In the genomic region with DNA sequence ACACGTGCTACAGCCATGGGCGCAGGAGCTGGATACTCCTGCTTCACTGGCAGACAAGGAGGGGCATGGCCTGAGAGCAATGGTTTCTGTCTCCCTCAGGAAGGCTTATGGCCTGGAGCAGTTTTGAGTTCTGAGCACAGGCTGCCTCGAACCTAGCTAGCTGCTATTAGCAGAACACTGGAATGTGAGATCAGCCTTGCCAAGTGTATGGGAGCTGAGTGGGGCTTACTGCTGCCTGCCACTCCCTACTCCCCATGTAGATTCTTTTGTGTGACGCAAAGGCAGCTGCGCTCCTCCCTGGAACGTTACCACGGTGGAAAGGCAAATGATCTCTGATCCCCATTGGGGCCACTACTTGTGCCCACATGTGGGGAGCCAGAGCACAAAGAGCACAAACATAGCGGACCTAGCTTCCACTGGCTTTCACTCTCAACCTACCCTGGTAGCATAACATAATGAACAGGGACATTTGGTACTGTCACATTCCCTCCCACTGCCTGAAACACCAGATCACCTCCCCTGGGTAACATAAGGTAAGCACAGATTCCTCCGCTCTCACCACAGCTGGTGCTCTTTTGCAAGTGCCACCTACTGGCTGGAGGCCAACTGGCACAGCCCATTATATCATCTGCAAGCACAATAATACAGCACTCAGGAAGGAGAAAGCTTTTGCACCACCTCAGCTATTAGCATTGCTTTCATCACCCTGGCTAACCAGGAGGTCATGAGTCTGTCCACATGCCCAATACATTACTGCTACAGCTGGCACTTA, we compare ENCODE assay signal across 1 cellular context.
TF ChIP-seq lines count a peak whose summit lies in the region.

No MANE protein-coding gene starts in this region.

TF ChIP-seq in WTC11, 78 proteins besides CTCF, POLR2A, EP300 and RAD21 (continued from another document):
- TF ChIP-seq ATF2 (CRISPR knock-in tag; IDR thresholded peaks at IDR 0.05; ENCODE audit: borderline replicate concordance, low read depth) (no peak), CREM (CRISPR knock-in tag; IDR thresholded peaks at IDR 0.05) (no peak), NFYB (CRISPR knock-in tag; conservative IDR thresholded peaks at IDR 0.05; ENCODE audit: low read depth) (no peak)
- TF ChIP-seq, protein P1, sequence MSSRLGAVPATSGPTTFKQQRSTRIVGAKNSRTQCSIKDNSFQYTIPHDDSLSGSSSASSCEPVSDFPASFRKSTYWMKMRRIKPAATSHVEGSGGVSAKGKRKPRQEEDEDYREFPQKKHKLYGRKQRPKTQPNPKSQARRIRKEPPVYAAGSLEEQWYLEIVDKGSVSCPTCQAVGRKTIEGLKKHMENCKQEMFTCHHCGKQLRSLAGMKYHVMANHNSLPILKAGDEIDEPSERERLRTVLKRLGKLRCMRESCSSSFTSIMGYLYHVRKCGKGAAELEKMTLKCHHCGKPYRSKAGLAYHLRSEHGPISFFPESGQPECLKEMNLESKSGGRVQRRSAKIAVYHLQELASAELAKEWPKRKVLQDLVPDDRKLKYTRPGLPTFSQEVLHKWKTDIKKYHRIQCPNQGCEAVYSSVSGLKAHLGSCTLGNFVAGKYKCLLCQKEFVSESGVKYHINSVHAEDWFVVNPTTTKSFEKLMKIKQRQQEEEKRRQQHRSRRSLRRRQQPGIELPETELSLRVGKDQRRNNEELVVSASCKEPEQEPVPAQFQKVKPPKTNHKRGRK (CRISPR knock-in tag; IDR thresholded peaks at IDR 0.05; ENCODE audit: borderline replicate concordance): no peak
- TF ChIP-seq, protein P2, sequence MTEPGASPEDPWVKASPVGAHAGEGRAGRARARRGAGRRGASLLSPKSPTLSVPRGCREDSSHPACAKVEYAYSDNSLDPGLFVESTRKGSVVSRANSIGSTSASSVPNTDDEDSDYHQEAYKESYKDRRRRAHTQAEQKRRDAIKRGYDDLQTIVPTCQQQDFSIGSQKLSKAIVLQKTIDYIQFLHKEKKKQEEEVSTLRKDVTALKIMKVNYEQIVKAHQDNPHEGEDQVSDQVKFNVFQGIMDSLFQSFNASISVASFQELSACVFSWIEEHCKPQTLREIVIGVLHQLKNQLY (CRISPR knock-in tag; IDR thresholded peaks at IDR 0.05): no peak
